1 cellular context compared by ENCODE assay signal in the genomic region with DNA sequence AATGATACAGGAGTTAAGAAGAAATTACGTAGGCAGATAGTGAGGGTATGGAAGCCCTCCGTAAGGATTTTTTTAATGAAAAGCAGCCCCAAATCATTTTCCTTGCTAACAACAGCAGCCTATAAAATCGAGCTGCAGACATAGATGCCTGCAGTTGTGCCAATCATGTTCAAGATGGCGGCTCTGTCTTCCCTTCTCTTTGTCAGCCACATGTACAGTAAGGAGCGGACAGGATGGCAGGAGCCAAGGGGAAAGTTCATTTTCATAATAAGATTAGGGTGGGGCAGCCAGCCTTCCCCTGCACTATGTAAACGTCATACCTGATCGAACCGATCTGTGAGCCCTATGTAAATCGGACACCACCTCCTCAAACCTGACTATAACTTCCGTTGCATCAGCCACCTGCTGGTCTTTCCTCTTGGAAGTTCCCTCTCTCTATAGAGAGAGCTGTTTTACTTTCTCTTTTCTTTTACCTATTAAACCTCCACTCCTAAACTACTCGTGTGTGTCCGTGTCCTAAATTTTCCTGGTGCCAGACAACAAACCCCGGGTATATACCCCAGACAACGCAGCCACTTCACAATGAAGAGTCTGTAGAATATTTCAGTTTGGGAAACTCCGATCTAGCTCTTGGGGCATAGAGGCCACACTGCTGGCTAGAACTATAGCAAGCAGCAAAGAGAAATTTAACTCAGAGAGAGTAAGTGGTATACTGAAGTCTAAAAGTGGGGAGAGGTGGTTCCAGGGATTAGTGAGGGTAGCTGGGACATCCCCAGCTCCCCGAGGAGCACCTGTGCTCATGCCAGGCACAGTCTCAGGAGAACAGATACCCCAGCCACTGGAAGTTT.
TF ChIP-seq lines count a peak whose summit lies in the region.

No MANE protein-coding gene starts in this region.

TF ChIP-seq in GM12878, 131 proteins besides CTCF, POLR2A, EP300 and RAD21:
- TF ChIP-seq NRF1 (conservative IDR thresholded peaks at IDR 0.05; ENCODE audit: low read depth, low read length) (no peak), ZBED1 (IDR thresholded peaks at IDR 0.05; ENCODE audit: borderline replicate concordance) (no peak), HCFC1 (IDR thresholded peaks at IDR 0.05; ENCODE audit: low read length) (no peak), BACH1 (IDR thresholded peaks at IDR 0.05; ENCODE audit: borderline replicate concordance) (no peak), TAF1 (IDR thresholded peaks at IDR 0.05; ENCODE audit: borderline replicate concordance, low read depth, low read length) (no peak), SP1 (IDR thresholded peaks at IDR 0.05; ENCODE audit: low read depth, low read length) (no peak), YY1 (IDR thresholded peaks at IDR 0.05; ENCODE audit: low read depth, low read length) (no peak), CBFB (IDR thresholded peaks at IDR 0.05; ENCODE audit: low read depth) (no peak), NR2F1 (conservative IDR thresholded peaks at IDR 0.05) (no peak), ZZZ3 (IDR thresholded peaks at IDR 0.05; ENCODE audit: control insufficient read depth, insufficient read length, low read depth) (no peak)
- TF ChIP-seq, protein P1, sequence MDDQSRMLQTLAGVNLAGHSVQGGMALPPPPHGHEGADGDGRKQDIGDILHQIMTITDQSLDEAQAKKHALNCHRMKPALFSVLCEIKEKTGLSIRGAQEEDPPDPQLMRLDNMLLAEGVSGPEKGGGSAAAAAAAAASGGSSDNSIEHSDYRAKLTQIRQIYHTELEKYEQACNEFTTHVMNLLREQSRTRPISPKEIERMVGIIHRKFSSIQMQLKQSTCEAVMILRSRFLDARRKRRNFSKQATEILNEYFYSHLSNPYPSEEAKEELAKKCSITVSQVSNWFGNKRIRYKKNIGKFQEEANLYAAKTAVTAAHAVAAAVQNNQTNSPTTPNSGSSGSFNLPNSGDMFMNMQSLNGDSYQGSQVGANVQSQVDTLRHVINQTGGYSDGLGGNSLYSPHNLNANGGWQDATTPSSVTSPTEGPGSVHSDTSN (IDR thresholded peaks at IDR 0.05; ENCODE audit: insufficient replicate concordance, low read depth, low read length) = no peak
- TF ChIP-seq, protein P2, sequence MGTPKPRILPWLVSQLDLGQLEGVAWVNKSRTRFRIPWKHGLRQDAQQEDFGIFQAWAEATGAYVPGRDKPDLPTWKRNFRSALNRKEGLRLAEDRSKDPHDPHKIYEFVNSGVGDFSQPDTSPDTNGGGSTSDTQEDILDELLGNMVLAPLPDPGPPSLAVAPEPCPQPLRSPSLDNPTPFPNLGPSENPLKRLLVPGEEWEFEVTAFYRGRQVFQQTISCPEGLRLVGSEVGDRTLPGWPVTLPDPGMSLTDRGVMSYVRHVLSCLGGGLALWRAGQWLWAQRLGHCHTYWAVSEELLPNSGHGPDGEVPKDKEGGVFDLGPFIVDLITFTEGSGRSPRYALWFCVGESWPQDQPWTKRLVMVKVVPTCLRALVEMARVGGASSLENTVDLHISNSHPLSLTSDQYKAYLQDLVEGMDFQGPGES (IDR thresholded peaks at IDR 0.05) = no peak
- TF ChIP-seq, protein P3, sequence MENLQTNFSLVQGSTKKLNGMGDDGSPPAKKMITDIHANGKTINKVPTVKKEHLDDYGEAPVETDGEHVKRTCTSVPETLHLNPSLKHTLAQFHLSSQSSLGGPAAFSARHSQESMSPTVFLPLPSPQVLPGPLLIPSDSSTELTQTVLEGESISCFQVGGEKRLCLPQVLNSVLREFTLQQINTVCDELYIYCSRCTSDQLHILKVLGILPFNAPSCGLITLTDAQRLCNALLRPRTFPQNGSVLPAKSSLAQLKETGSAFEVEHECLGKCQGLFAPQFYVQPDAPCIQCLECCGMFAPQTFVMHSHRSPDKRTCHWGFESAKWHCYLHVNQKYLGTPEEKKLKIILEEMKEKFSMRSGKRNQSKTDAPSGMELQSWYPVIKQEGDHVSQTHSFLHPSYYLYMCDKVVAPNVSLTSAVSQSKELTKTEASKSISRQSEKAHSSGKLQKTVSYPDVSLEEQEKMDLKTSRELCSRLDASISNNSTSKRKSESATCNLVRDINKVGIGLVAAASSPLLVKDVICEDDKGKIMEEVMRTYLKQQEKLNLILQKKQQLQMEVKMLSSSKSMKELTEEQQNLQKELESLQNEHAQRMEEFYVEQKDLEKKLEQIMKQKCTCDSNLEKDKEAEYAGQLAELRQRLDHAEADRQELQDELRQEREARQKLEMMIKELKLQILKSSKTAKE (IDR thresholded peaks at IDR 0.05; ENCODE audit: low read depth, poor library complexity, severe bottlenecking) = no peak
- TF ChIP-seq, protein P4, sequence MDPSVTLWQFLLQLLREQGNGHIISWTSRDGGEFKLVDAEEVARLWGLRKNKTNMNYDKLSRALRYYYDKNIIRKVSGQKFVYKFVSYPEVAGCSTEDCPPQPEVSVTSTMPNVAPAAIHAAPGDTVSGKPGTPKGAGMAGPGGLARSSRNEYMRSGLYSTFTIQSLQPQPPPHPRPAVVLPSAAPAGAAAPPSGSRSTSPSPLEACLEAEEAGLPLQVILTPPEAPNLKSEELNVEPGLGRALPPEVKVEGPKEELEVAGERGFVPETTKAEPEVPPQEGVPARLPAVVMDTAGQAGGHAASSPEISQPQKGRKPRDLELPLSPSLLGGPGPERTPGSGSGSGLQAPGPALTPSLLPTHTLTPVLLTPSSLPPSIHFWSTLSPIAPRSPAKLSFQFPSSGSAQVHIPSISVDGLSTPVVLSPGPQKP (IDR thresholded peaks at IDR 0.05; ENCODE audit: low read depth, low read length) = no peak
- TF ChIP-seq, protein P5, sequence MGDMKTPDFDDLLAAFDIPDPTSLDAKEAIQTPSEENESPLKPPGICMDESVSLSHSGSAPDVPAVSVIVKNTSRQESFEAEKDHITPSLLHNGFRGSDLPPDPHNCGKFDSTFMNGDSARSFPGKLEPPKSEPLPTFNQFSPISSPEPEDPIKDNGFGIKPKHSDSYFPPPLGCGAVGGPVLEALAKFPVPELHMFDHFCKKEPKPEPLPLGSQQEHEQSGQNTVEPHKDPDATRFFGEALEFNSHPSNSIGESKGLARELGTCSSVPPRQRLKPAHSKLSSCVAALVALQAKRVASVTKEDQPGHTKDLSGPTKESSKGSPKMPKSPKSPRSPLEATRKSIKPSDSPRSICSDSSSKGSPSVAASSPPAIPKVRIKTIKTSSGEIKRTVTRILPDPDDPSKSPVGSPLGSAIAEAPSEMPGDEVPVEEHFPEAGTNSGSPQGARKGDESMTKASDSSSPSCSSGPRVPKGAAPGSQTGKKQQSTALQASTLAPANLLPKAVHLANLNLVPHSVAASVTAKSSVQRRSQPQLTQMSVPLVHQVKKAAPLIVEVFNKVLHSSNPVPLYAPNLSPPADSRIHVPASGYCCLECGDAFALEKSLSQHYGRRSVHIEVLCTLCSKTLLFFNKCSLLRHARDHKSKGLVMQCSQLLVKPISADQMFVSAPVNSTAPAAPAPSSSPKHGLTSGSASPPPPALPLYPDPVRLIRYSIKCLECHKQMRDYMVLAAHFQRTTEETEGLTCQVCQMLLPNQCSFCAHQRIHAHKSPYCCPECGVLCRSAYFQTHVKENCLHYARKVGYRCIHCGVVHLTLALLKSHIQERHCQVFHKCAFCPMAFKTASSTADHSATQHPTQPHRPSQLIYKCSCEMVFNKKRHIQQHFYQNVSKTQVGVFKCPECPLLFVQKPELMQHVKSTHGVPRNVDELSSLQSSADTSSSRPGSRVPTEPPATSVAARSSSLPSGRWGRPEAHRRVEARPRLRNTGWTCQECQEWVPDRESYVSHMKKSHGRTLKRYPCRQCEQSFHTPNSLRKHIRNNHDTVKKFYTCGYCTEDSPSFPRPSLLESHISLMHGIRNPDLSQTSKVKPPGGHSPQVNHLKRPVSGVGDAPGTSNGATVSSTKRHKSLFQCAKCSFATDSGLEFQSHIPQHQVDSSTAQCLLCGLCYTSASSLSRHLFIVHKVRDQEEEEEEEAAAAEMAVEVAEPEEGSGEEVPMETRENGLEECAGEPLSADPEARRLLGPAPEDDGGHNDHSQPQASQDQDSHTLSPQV (IDR thresholded peaks at IDR 0.05) = no peak
- TF ChIP-seq, protein P6, sequence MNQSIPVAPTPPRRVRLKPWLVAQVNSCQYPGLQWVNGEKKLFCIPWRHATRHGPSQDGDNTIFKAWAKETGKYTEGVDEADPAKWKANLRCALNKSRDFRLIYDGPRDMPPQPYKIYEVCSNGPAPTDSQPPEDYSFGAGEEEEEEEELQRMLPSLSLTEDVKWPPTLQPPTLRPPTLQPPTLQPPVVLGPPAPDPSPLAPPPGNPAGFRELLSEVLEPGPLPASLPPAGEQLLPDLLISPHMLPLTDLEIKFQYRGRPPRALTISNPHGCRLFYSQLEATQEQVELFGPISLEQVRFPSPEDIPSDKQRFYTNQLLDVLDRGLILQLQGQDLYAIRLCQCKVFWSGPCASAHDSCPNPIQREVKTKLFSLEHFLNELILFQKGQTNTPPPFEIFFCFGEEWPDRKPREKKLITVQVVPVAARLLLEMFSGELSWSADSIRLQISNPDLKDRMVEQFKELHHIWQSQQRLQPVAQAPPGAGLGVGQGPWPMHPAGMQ (IDR thresholded peaks at IDR 0.05; ENCODE audit: borderline replicate concordance) = no peak
